1 cellular context compared by ENCODE assay signal in the genomic region with DNA sequence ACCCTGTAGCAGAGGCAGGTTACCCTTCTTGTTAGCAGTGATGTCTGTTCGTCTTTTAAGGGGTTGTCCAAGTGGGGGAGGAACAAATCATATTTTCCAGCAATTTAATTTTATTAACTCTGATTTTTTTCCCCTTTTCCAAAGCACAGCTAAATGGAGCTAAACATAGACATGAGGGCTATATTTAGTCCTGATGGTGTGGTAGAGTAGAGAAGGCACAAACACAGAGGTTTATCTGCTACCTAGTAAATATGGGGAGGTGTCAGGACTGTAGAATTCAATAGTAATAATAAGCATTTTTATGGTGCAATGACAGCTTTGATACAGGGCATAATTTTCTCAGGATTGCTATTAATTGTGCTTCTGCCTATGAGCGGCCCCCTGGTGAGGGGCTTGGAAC.
TF ChIP-seq lines count a peak whose summit lies in the region.

No MANE protein-coding gene starts in this region.

TF ChIP-seq in K562, 482 proteins besides CTCF, POLR2A, EP300 and RAD21:
- no peak for TF ChIP-seq ZNF23 (CRISPR knock-in tag; IDR thresholded peaks at IDR 0.05)
- TF ChIP-seq SREBF1 (IDR thresholded peaks at IDR 0.05; ENCODE audit: borderline replicate concordance, low read depth, low read length) = no peak
- no peak for TF ChIP-seq ZBTB17 (CRISPR knock-in tag; IDR thresholded peaks at IDR 0.05)
- TF ChIP-seq, protein P1, sequence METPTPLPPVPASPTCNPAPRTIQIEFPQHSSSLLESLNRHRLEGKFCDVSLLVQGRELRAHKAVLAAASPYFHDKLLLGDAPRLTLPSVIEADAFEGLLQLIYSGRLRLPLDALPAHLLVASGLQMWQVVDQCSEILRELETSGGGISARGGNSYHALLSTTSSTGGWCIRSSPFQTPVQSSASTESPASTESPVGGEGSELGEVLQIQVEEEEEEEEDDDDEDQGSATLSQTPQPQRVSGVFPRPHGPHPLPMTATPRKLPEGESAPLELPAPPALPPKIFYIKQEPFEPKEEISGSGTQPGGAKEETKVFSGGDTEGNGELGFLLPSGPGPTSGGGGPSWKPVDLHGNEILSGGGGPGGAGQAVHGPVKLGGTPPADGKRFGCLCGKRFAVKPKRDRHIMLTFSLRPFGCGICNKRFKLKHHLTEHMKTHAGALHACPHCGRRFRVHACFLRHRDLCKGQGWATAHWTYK (CRISPR knock-in tag; IDR thresholded peaks at IDR 0.05) = no peak
- TF ChIP-seq TCF7L2 (IDR thresholded peaks at IDR 0.05; ENCODE audit: low read depth, low read length) = no peak
- TF ChIP-seq SAP30 (IDR thresholded peaks at IDR 0.05; ENCODE audit: borderline replicate concordance, insufficient read depth, low read depth, low read length, poor library complexity, severe bottlenecking) = no peak
- no peak for TF ChIP-seq ZNF41 (CRISPR knock-in tag; conservative IDR thresholded peaks at IDR 0.05)
- TF ChIP-seq, protein P2, sequence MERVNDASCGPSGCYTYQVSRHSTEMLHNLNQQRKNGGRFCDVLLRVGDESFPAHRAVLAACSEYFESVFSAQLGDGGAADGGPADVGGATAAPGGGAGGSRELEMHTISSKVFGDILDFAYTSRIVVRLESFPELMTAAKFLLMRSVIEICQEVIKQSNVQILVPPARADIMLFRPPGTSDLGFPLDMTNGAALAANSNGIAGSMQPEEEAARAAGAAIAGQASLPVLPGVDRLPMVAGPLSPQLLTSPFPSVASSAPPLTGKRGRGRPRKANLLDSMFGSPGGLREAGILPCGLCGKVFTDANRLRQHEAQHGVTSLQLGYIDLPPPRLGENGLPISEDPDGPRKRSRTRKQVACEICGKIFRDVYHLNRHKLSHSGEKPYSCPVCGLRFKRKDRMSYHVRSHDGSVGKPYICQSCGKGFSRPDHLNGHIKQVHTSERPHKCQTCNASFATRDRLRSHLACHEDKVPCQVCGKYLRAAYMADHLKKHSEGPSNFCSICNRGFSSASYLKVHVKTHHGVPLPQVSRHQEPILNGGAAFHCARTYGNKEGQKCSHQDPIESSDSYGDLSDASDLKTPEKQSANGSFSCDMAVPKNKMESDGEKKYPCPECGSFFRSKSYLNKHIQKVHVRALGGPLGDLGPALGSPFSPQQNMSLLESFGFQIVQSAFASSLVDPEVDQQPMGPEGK (CRISPR knock-in tag; IDR thresholded peaks at IDR 0.05; ENCODE audit: borderline replicate concordance) = no peak
- no peak for TF ChIP-seq FOS (IDR thresholded peaks at IDR 0.05; ENCODE audit: extremely low read depth, insufficient read length)
- no peak for TF ChIP-seq MEF2D (tag; conservative IDR thresholded peaks at IDR 0.05; ENCODE audit: low read depth)
- no peak for TF ChIP-seq MEIS2 (IDR thresholded peaks at IDR 0.05; ENCODE audit: partially characterized antibody)
- TF ChIP-seq ZNF212 (CRISPR knock-in tag; IDR thresholded peaks at IDR 0.05) = no peak
- no peak for TF ChIP-seq RBFOX2 (IDR thresholded peaks at IDR 0.05; ENCODE audit: low read depth, low read length)
- TF ChIP-seq SMAD3 (CRISPR knock-in tag; conservative IDR thresholded peaks at IDR 0.05) = no peak
- TF ChIP-seq, protein P3, sequence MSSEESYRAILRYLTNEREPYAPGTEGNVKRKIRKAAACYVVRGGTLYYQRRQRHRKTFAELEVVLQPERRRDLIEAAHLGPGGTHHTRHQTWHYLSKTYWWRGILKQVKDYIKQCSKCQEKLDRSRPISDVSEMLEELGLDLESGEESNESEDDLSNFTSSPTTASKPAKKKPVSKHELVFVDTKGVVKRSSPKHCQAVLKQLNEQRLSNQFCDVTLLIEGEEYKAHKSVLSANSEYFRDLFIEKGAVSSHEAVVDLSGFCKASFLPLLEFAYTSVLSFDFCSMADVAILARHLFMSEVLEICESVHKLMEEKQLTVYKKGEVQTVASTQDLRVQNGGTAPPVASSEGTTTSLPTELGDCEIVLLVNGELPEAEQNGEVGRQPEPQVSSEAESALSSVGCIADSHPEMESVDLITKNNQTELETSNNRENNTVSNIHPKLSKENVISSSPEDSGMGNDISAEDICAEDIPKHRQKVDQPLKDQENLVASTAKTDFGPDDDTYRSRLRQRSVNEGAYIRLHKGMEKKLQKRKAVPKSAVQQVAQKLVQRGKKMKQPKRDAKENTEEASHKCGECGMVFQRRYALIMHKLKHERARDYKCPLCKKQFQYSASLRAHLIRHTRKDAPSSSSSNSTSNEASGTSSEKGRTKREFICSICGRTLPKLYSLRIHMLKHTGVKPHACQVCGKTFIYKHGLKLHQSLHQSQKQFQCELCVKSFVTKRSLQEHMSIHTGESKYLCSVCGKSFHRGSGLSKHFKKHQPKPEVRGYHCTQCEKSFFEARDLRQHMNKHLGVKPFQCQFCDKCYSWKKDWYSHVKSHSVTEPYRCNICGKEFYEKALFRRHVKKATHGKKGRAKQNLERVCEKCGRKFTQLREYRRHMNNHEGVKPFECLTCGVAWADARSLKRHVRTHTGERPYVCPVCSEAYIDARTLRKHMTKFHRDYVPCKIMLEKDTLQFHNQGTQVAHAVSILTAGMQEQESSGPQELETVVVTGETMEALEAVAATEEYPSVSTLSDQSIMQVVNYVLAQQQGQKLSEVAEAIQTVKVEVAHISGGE (CRISPR knock-in tag; IDR thresholded peaks at IDR 0.05) = no peak
